In the genomic region with DNA sequence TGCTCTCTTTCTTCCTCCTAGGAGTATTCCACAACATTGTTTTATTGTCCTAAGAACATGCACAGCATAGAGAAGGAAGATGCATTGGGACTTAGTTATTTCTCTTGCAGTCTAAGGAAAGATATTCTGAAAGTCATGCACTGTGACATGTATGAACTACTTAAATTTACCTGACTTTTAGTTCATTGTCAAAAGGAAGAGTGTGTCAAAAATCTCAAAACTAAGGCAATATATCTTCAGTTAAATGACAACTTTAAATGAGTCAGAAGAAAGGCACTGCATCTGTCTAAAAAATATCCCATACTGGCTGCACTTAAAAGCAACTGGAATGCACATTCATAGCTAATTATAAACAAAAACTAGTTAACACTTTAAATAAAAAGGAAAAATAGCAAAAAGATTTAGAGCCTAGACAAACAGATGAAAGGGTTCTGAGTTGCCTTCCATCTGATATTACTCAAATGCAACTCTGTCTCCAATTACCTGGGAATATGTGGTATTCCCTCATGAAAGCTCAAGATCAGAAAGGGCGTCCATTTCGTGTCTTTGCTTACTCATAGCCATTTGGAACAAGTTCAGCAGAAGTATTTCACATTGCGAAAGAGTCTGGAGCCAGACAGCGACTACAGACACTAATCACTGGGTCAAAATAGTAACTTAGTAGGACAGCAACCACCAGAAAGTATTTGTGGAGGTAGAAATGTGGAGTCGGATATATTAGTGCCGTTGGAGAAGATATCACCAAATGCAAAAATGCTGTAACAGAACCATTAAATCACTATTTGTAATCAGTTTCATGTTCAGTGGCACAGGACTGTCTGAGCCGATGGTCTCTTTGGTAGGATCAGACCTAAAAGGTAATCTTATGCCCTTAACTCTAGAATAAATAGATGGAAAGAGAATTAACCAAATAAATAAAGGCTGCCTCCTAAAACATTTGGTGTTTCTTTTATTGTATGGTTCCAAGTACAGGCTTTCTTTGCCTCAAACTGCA, we compare ENCODE assay signal across 1 cellular context.
TF ChIP-seq lines count a peak whose summit lies in the region.

No MANE protein-coding gene starts in this region.

TF ChIP-seq in A549, 52 proteins besides CTCF, POLR2A, EP300 and RAD21 (continued from another document):
- TF ChIP-seq, protein P1, sequence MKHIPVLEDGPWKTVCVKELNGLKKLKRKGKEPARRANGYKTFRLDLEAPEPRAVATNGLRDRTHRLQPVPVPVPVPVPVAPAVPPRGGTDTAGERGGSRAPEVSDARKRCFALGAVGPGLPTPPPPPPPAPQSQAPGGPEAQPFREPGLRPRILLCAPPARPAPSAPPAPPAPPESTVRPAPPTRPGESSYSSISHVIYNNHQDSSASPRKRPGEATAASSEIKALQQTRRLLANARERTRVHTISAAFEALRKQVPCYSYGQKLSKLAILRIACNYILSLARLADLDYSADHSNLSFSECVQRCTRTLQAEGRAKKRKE (CRISPR knock-in tag; IDR thresholded peaks at IDR 0.05; ENCODE audit: low read depth): no peak
- TF ChIP-seq RFX5 (IDR thresholded peaks at IDR 0.05) (no peak), BHLHE40 (IDR thresholded peaks at IDR 0.05; ENCODE audit: low read depth, low read length) (no peak), JUN (IDR thresholded peaks at IDR 0.05) (peak; percentile 77 to 84; a peak in 4 of 5 replicates), FOXS1 (CRISPR knock-in tag; IDR thresholded peaks at IDR 0.05) (no peak), RARB (CRISPR knock-in tag; IDR thresholded peaks at IDR 0.05) (no peak), TP53 (CRISPR knock-in tag; IDR thresholded peaks at IDR 0.05) (no peak), MAZ (IDR thresholded peaks at IDR 0.05; ENCODE audit: borderline replicate concordance, low read depth, low read length) (no peak), HDAC2 (IDR thresholded peaks at IDR 0.05) (no peak), TFCP2L1 (CRISPR knock-in tag; IDR thresholded peaks at IDR 0.05) (no peak), ZC3H11A (IDR thresholded peaks at IDR 0.05) (no peak), RCOR1 (IDR thresholded peaks at IDR 0.05; ENCODE audit: low read depth, low read length) (no peak), EHF (CRISPR knock-in tag; IDR thresholded peaks at IDR 0.05) (no peak), KDM1A (IDR thresholded peaks at IDR 0.05; ENCODE audit: low read depth) (no peak), HEYL (CRISPR knock-in tag; IDR thresholded peaks at IDR 0.05) (no peak), HOXA7 (CRISPR knock-in tag; IDR thresholded peaks at IDR 0.05) (no peak), ZSCAN20 (CRISPR knock-in tag; IDR thresholded peaks at IDR 0.05) (no peak), EHMT2 (IDR thresholded peaks at IDR 0.05; ENCODE audit: low read depth) (no peak), SMC3 (IDR thresholded peaks at IDR 0.05) (peak; percentile 38; the same call in 2 of the 3 replicates), FOSL2 (IDR thresholded peaks at IDR 0.05) (peak; percentile 78), FOSL2 (CRISPR knock-in tag; IDR thresholded peaks at IDR 0.05) (peak; percentile 72), MYC (IDR thresholded peaks at IDR 0.05; ENCODE audit: borderline replicate concordance, low read length) (no peak), PHF8 (IDR thresholded peaks at IDR 0.05; ENCODE audit: borderline replicate concordance, low read depth) (no peak), FOSB (CRISPR knock-in tag; IDR thresholded peaks at IDR 0.05) (no peak), CBX2 (IDR thresholded peaks at IDR 0.05; ENCODE audit: borderline replicate concordance, low read depth) (no peak), JUNB (IDR thresholded peaks at IDR 0.05) (peak; percentile 93), SREBF2 (IDR thresholded peaks at IDR 0.05) (no peak), MAFK (IDR thresholded peaks at IDR 0.05; ENCODE audit: partially characterized antibody) (no peak), CBX8 (IDR thresholded peaks at IDR 0.05) (no peak), ESRRA (IDR thresholded peaks at IDR 0.05; ENCODE audit: borderline replicate concordance, low read length) (no peak), RNF2 (IDR thresholded peaks at IDR 0.05; ENCODE audit: borderline replicate concordance, low read depth) (no peak), KDM5A (IDR thresholded peaks at IDR 0.05) (no peak), NPAS2 (CRISPR knock-in tag; IDR thresholded peaks at IDR 0.05; ENCODE audit: borderline replicate concordance) (no peak), GATA3 (IDR thresholded peaks at IDR 0.05; ENCODE audit: borderline replicate concordance) (peak; percentile 81; the same call in 1 of the 2 replicates)
- TF ChIP-seq, protein P2, sequence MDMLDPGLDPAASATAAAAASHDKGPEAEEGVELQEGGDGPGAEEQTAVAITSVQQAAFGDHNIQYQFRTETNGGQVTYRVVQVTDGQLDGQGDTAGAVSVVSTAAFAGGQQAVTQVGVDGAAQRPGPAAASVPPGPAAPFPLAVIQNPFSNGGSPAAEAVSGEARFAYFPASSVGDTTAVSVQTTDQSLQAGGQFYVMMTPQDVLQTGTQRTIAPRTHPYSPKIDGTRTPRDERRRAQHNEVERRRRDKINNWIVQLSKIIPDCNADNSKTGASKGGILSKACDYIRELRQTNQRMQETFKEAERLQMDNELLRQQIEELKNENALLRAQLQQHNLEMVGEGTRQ (IDR thresholded peaks at IDR 0.05): no peak
- TF ChIP-seq, protein P3, sequence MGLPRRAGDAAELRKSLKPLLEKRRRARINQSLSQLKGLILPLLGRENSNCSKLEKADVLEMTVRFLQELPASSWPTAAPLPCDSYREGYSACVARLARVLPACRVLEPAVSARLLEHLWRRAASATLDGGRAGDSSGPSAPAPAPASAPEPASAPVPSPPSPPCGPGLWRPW (IDR thresholded peaks at IDR 0.05): peak; percentile 74
- TF ChIP-seq, protein P4, sequence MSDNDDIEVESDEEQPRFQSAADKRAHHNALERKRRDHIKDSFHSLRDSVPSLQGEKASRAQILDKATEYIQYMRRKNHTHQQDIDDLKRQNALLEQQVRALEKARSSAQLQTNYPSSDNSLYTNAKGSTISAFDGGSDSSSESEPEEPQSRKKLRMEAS (IDR thresholded peaks at IDR 0.05): peak; percentile 19; the same call in 1 of the 2 replicates
- TF ChIP-seq, protein P5, sequence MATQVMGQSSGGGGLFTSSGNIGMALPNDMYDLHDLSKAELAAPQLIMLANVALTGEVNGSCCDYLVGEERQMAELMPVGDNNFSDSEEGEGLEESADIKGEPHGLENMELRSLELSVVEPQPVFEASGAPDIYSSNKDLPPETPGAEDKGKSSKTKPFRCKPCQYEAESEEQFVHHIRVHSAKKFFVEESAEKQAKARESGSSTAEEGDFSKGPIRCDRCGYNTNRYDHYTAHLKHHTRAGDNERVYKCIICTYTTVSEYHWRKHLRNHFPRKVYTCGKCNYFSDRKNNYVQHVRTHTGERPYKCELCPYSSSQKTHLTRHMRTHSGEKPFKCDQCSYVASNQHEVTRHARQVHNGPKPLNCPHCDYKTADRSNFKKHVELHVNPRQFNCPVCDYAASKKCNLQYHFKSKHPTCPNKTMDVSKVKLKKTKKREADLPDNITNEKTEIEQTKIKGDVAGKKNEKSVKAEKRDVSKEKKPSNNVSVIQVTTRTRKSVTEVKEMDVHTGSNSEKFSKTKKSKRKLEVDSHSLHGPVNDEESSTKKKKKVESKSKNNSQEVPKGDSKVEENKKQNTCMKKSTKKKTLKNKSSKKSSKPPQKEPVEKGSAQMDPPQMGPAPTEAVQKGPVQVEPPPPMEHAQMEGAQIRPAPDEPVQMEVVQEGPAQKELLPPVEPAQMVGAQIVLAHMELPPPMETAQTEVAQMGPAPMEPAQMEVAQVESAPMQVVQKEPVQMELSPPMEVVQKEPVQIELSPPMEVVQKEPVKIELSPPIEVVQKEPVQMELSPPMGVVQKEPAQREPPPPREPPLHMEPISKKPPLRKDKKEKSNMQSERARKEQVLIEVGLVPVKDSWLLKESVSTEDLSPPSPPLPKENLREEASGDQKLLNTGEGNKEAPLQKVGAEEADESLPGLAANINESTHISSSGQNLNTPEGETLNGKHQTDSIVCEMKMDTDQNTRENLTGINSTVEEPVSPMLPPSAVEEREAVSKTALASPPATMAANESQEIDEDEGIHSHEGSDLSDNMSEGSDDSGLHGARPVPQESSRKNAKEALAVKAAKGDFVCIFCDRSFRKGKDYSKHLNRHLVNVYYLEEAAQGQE (IDR thresholded peaks at IDR 0.05): no peak
